8 cellular contexts compared by ENCODE assay signal in the genomic region with DNA sequence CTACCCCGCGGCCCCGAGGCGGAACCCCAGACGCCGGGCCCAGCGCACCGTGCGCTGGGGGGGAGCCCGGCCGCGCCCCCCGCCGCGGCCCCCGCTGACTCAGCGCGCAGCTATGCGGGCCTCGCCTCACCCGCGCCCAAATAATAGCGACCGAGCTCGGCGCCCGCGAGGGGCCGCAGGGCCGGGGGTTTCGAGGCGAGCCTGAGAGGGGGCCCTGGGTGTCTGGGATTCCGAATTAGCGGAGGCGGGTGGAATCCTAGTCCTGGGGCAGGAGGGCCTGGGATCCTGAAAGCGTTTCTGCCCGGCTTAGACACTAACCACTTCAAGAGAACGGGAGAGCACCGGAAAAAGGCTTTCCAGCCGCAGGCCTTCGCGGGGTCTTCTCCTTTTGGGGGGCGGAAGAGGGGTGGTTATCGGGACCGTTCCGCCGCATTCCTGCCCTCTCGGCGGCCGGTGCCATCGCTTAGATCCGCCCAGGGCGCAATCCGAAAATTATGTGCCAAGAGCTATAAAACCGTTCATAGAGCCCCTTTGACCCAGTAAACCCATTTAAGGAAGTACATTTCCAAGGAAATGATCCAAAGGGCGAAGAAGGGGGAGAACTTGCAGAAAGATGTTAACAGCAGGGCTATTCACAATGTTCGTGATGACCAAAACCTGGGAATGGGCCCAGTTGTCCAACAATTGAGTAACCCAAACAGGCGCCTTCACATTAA. TPM values are rescaled to one million over a fixed set of nuclear protein-coding genes. Genes with fewer than 3 reads are reported as not detected.
A peak's percentile ranks its signal among the peaks of the same experiment; 100 is the strongest.
DNase-seq lines count a peak whose midpoint lies in the region; ATAC-seq lines count a peak whose summit lies in the region.

No MANE protein-coding gene starts in this region.

- peak; percentile 88 for DNase-seq in AG20443 (ENCODE audit: low spot score)
- DNase-seq in T-helper 2 cell treated with Interferon-gamma antibody and Interleukin-4, amounts not matched to agents 5 μg/mL and 100 μg/mL, for 36 hours (ENCODE audit: low spot score): no peak
- DNase-seq in medulla oblongata (ENCODE audit: extremely low spot score): peak; percentile 76
- DNase-seq in superior temporal gyrus (ENCODE audit: extremely low spot score): peak; percentile 71
- no peak for DNase-seq in HPDE6-E6E7 (ENCODE audit: extremely low spot score)

- H3K4me3 Mint-ChIP-seq in T-helper 2 cell treated with Interferon-gamma antibody and Interleukin-4, amounts not matched to agents 5 μg/mL and 100 μg/mL, for 36 hours: peak overlapping the region; percentile 81

- peak overlapping the region; percentile 90 for H3K27ac ChIP-seq in ectodermal cell (ENCODE audit: insufficient read depth, low read depth, low read length, poor library complexity, severe bottlenecking)

- H3K9me3 Mint-ChIP-seq in T-helper 2 cell treated with Interferon-gamma antibody and Interleukin-4, amounts not matched to agents 5 μg/mL and 100 μg/mL, for 36 hours: no peaks in the 10 kb centered on the region

- peaks cover 2% of the 10 kb centered on the region for H3K36me3 Mint-ChIP-seq in T-helper 2 cell treated with Interferon-gamma antibody and Interleukin-4, amounts not matched to agents 5 μg/mL and 100 μg/mL, for 36 hours (ENCODE audit: low read depth)

- H3K27me3 ChIP-seq in ectodermal cell (ENCODE audit: control insufficient read depth, insufficient read depth, low read length, poor library complexity, severe bottlenecking): peaks cover 9% of the 10 kb centered on the region

- no peaks in the 10 kb centered on the region for H3K9me3 ChIP-seq in ectodermal cell (ENCODE audit: control insufficient read depth, low read length)

- H3K4me3 ChIP-seq in ectodermal cell (ENCODE audit: insufficient read depth, low read depth, low read length): peak overlapping the region; percentile 94

- no peaks in the 10 kb centered on the region for H3K36me3 ChIP-seq in ectodermal cell (ENCODE audit: control insufficient read depth, insufficient read depth, low read length)

- H3K4me1 Mint-ChIP-seq in T-helper 2 cell treated with Interferon-gamma antibody and Interleukin-4, amounts not matched to agents 5 μg/mL and 100 μg/mL, for 36 hours (ENCODE audit: low read depth): peaks cover 24% of the 10 kb centered on the region

- WGBS in ectodermal cell, 2 experiments: 4% methylated on average over 58 of the region's 58 CpGs

- H3K4me1 ChIP-seq in ectodermal cell (ENCODE audit: control insufficient read depth, insufficient read depth, low read length): peaks cover 8% of the 10 kb centered on the region

- peak overlapping the region; percentile 79 for H3K27ac Mint-ChIP-seq in T-helper 2 cell treated with Interferon-gamma antibody and Interleukin-4, amounts not matched to agents 5 μg/mL and 100 μg/mL, for 36 hours

- peaks cover 12% of the 10 kb centered on the region for H3K27me3 Mint-ChIP-seq in T-helper 2 cell treated with Interferon-gamma antibody and Interleukin-4, amounts not matched to agents 5 μg/mL and 100 μg/mL, for 36 hours (ENCODE audit: low read depth)

- ATAC-seq in GM18520 (IDR thresholded peaks at IDR 0.05; ENCODE audit: unreplicated experiment) (peak; percentile 14), HG03565 (IDR thresholded peaks at IDR 0.05; ENCODE audit: unreplicated experiment) (peak; percentile 19)

RNA-seq across cellular contexts. Expression of a gene that starts 0.7 kb away (rescaled TPM):
- polyA plus RNA-seq in ectodermal cell (2013, experiment 1 of 4): 22.1 TPM
- polyA plus RNA-seq in ectodermal cell (2013, experiment 2 of 4): 23.4 TPM
- 19.9 TPM for polyA plus RNA-seq in ectodermal cell (2013, experiment 3 of 4)
- polyA plus RNA-seq in ectodermal cell (2013, experiment 4 of 4): 22.3 TPM

Comparison
In these comparisons a context has a peak if more than half of its experiments do, and no peak if none do; other contexts are left out.
1. DNase-seq: peak in AG20443 (single experiment), medulla oblongata (single experiment) and superior temporal gyrus (single experiment); none in T-helper 2 cell treated with Interferon-gamma antibody and Interleukin-4, amounts not matched to agents 5 μg/mL and 100 μg/mL, for 36 hours (single experiment) and HPDE6-E6E7 (single experiment).